In the genomic region with DNA sequence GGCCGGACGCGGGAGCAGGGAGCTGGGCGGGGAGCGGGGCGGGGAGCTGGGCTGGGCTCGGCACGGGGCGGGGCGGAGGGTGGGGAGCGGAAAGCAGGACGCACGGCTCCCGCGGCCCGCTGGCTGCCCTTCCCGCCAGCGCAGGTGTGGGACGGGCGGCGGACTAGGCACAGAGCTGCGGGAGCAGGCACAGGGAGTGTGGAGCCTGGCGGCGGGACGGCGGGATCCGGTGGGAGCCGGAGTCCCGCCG, we compare ENCODE assay signal across 8 cellular contexts. TPM values are rescaled to one million over a fixed set of nuclear protein-coding genes. Genes with fewer than 3 reads are reported as not detected.
DNase-seq lines count a peak whose midpoint lies in the region; ATAC-seq lines count a peak whose summit lies in the region.

A gene (plus strand): TSS at position 125 of the 250 bp plus-strand sequence. CDS start 163 bp downstream, outside the sequence.

- H3K4me3 ChIP-seq in thymus (ENCODE audit: low read length), result peak within 1 kb of the TSS; percentile 69

- peaks cover 7% of the 10 kb centered on the region for H3K27me3 ChIP-seq in thymus (ENCODE audit: control insufficient read depth, insufficient read depth)

- WGBS in thymus, result under 1% methylated on average over 30 of the region's 30 CpGs

- H3K27ac ChIP-seq in angular gyrus (ENCODE audit: low read depth, low read length), result peak within 1 kb of the TSS; percentile 76
- peak within 1 kb of the TSS; percentile 49 for H3K27ac ChIP-seq in thymus (ENCODE audit: low read depth)

- DNase-seq in left lobe of liver (ENCODE audit: low spot score) (no peak), cortex of kidney (lab: John Stamatoyannopoulos, UW) (no peak), DMS53 (lab: John Stamatoyannopoulos, UW) (no peak)
- DNase-seq in stimulated activated CD4-positive, alpha-beta T cell treated with anti-CD3 and anti-CD28 coated beads, Interleukin-15, amount 100 ng/mL, for 24 hours, result no peak

- no peaks in the 10 kb centered on the region for H3K36me3 ChIP-seq in thymus (ENCODE audit: control insufficient read depth, insufficient read depth)

- no peaks in the 10 kb centered on the region for H3K9me3 ChIP-seq in thymus (ENCODE audit: control insufficient read depth)

- H3K4me1 ChIP-seq in thymus (ENCODE audit: control insufficient read depth, insufficient read depth, low read length), result peaks cover 10% of the 10 kb centered on the region

- ATAC-seq in GM18868 (IDR thresholded peaks at IDR 0.05; ENCODE audit: unreplicated experiment) (peak; percentile 38), HG03108 (IDR thresholded peaks at IDR 0.05; ENCODE audit: unreplicated experiment) (peak; percentile 35), left lobe of liver (no peak)

RNA-seq across cellular contexts. Expression of the gene that starts here (rescaled TPM):
- total RNA-seq in left lobe of liver, result 51.3 TPM
- 19.5 TPM for polyA plus RNA-seq in thymus
